In genomic region chr1:201916649-201917249, GRCh38 we compare ENCODE assay signal across 8 cellular contexts. TPM values are rescaled to one million over a fixed set of nuclear protein-coding genes. Genes with fewer than 3 reads are reported as not detected.
A peak's percentile ranks its signal among the peaks of the same experiment; 100 is the strongest.
DNase-seq lines count a peak whose midpoint lies in the region; TF ChIP-seq lines count a peak whose summit lies in the region.

No MANE protein-coding gene starts in this region.

- DNase-seq in NCI-H1092 treated with DMSO at 0.1 percent for 48 hours (lab: John Stamatoyannopoulos, UW) (peak; percentile 31), NCI-H1092 (lab: John Stamatoyannopoulos, UW) (no peak), amniotic epithelial cell (ENCODE audit: low read depth) (peak; percentile 98), suprapubic skin (ENCODE audit: low spot score in 2 of 2) (no peak), 8988T (no peak), cerebellar cortex (ENCODE audit: low spot score) (no peak), NCI-H526 (lab: John Stamatoyannopoulos, UW) (no peak)

- no peaks in the 10 kb centered on the region for H3K27me3 ChIP-seq in layer of hippocampus (ENCODE audit: control insufficient read depth, insufficient read depth, low read length)
- no peaks in the 10 kb centered on the region for H3K27me3 ChIP-seq in suprapubic skin

- no peak for TF ChIP-seq POLR2A in suprapubic skin (IDR thresholded peaks at IDR 0.05)

- peak overlapping the region; percentile 58 for H3K27ac ChIP-seq in layer of hippocampus (ENCODE audit: low read depth, low read length)
- H3K27ac ChIP-seq in suprapubic skin = peak overlapping the region; percentile 85

- H3K36me3 ChIP-seq in suprapubic skin = no peaks in the 10 kb centered on the region

- no peaks in the 10 kb centered on the region for H3K9me3 ChIP-seq in suprapubic skin

- 35% methylated on average over 11 of the region's 11 CpGs for whole genome bisulfite sequencing in suprapubic skin

- TF ChIP-seq CTCF in suprapubic skin (IDR thresholded peaks at IDR 0.05) = no peak

- no peak for TF ChIP-seq EP300 in suprapubic skin (IDR thresholded peaks at IDR 0.05)

- no peak overlapping the region for H3K4me3 ChIP-seq in suprapubic skin

- H3K4me1 ChIP-seq in suprapubic skin = peaks cover 21% of the 10 kb centered on the region

RNA-seq across cellular contexts. Expression of gene SHISA4, which starts 28.1 kb away (rescaled TPM):
- 10 to 100 TPM in 1 of 4 donors, 1 to 10 TPM in 3; 5.3 to 19.4 (median 6.7) TPM for total RNA-seq in suprapubic skin

RNA-seq across cellular contexts. Expression of gene LMOD1, which starts 29.6 kb away (rescaled TPM):
- 10 to 100 TPM; 13.0 to 29.9 (median 18.1) TPM for total RNA-seq in suprapubic skin

RNA-seq across cellular contexts. Expression of gene TIMM17A, which starts 38.6 kb away (rescaled TPM):
- 10 to 100 TPM; 18.8 to 24.8 (median 21.3) TPM for total RNA-seq in suprapubic skin

Comparison
In these comparisons a context has a peak if more than half of its experiments do, and no peak if none do; other contexts are left out.
1. DNase-seq: peak in NCI-H1092 treated with DMSO at 0.1 percent for 48 hours (single experiment) and amniotic epithelial cell (single experiment); none in NCI-H1092 (single experiment), suprapubic skin (0 of 2), 8988T (single experiment), cerebellar cortex (single experiment) and NCI-H526 (0 of 2).